Comparison of ENCODE assay signal across 29 cellular contexts in the genomic region with DNA sequence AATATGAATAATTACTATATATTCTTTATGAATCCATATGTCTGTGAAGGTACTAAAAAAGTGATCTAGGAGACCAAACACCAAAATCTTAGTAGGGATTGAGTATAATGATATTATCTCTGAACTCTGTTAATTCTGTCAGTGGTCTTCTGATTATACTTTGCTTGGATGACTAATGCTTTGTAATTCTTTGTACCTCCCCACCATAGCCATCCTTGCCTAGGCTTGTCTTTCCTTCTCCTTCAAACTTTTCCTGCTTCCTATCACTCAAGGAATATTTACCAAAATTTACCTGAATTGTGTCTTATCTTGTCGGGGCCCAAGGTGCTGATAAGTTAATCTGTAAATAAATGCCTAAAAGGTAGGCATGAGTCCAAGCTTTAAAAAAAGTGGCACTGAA. TPM values are rescaled to one million over a fixed set of nuclear protein-coding genes. Genes with fewer than 3 reads are reported as not detected.
DNase-seq lines count a peak whose midpoint lies in the region; ATAC-seq, FAIRE-seq and TF ChIP-seq lines count a peak whose summit lies in the region.
"Had no signal": no experiment of that assay in that cellular context is flagged by ENCODE, and none has a peak within 500 bp of the region (broad histone marks: within the 10 kb centered on the region; RNA-seq: fewer than 3 reads in every experiment).

No MANE protein-coding gene starts in this region.

- H3K36me3 ChIP-seq in cardiac muscle cell (no peaks in the 10 kb centered on the region), H1 (ENCODE audit: control insufficient read depth in 2 of 4, insufficient read depth in 4 of 4, low read length in 3 of 4) (no peaks in the 10 kb centered on the region), mesodermal cell (ENCODE audit: control insufficient read depth, insufficient read depth, low read length) (no peaks in the 10 kb centered on the region)
- H3K36me3 ChIP-seq: gastrocnemius medialis, thyroid gland had no signal

- no peak for DNase-seq in cardiac muscle cell (ENCODE audit: low read depth in 1 of 2, low spot score in 1 of 2)
- DNase-seq in Right ventricle myocardium inferior (ENCODE audit: missing footprints), result no peak
- DNase-seq in H1 (ENCODE audit: low read depth in 1 of 2, low spot score in 2 of 2), result no peak
- DNase-seq in NAMALWA (ENCODE audit: low spot score), result no peak
- no peak for DNase-seq in G401 (ENCODE audit: low spot score)
- no peak for DNase-seq in central memory CD4-positive, alpha-beta T cell
- DNase-seq: activated B cell treated with CpG ODN at 0.5 μM for 24 hours; activated CD4-positive, alpha-beta T cell treated with anti-CD3 and anti-CD28 coated beads, Interleukin-2, amount 50 U/mL, for 48 hours; activated effector memory CD4-positive, alpha-beta T cell treated with anti-CD3 and anti-CD28 coated beads, Interleukin-2, amount 50 U/mL, for 16 hours; activated naive CD8-positive, alpha-beta T cell treated with anti-CD3 and anti-CD28 coated beads, Interleukin-2, amount 50 U/mL, for 24 hours; AML-193; CD8-positive, alpha-beta memory T cell; erythroblast; gastrocnemius medialis; GF-D8; kidney; naive B cell; NCI-H1417 treated with DMSO at 0.1 percent for 48 hours; NCI-H526; stimulated activated CD4-positive, alpha-beta T cell treated with anti-CD3 and anti-CD28 coated beads, Interleukin-12 subunit alpha, Interleukin-12 subunit beta, amount 100 ng/mL, for 4 hours; stimulated activated CD4-positive, alpha-beta T cell treated with anti-CD3 and anti-CD28 coated beads, Interleukin-4, amount 100 ng/mL, for 4 hours; stimulated activated naive CD8-positive, alpha-beta T cell treated with anti-CD3 and anti-CD28 coated beads, Interleukin-15, Interleukin-2, amounts not matched to agents 100 U/mL and 50 U/mL, for 24 hours; T-helper 9 cell; thyroid gland had no signal

- H4K5ac ChIP-seq in H1 (ENCODE audit: insufficient read length, low read depth, low read length), result peak overlapping the region; percentile 72

- TF ChIP-seq EP300 in H1 (IDR thresholded peaks at IDR 0.05; ENCODE audit: borderline replicate concordance in 1 of 2, low read depth in 2 of 2, low read length in 2 of 2), result no peak

- 83% methylated on average over 1 of the region's 1 CpG; no CpG with 5 or more reads in 1 of the 2 experiments for WGBS in H1 (ENCODE audit: extremely low coverage in 1 of 2, insufficient coverage in 1 of 2, insufficient read length in 1 of 2, insufficient replicate concordance in 2 of 2, low coverage in 1 of 2, low lambda C conversion rate in 2 of 2, missing lambda C conversion rate in 1 of 2), 2 experiments
- WGBS in mesodermal cell (ENCODE audit: insufficient coverage in 2 of 2), 2 experiments, result 100% methylated on average over 1 of the region's 1 CpG; no CpG with 5 or more reads in 1 of the 2 experiments

- CTCF ChIA-PET in H1 (lab: Charles Lee; ENCODE audit: partially characterized antibody), result interaction anchor here (1.0 to 1.4 kb wide), 5 partner anchors 12 to 71 kb away, joined by 3 to 4 read pairs (median 3); no protein-coding TSS in a partner anchor

- no peak overlapping the region; the same call in 1 of the 2 replicates for H2BK12ac ChIP-seq in H1 (ENCODE audit: low read depth, low read length)

- no peak overlapping the region for H2BK120ac ChIP-seq in H1 (replicated peaks; ENCODE audit: low read depth, low read length)

- no peak overlapping the region for H2AFZ ChIP-seq in H1 (ENCODE audit: low read length)

- ATAC-seq in Right ventricle myocardium inferior (no peak), esophagus mucosa (no peak)
- ATAC-seq: activated naive CD8-positive, alpha-beta T cell treated with anti-CD3 and anti-CD28 coated beads, Interleukin-2, amount 50 U/mL, for 24 hours; gastrocnemius medialis; HepG2; stimulated activated naive CD8-positive, alpha-beta T cell treated with anti-CD3 and anti-CD28 coated beads, Interleukin-15, Interleukin-2, amounts not matched to agents 100 U/mL and 50 U/mL, for 24 hours had no signal

- no peak for TF ChIP-seq RAD21 in H1 (IDR thresholded peaks at IDR 0.05 in 1 of 2, conservative IDR thresholded peaks at IDR 0.05 in 1 of 2; ENCODE audit: low read depth in 2 of 2, low read length in 2 of 2)

- no peaks in the 10 kb centered on the region for H3K23me2 ChIP-seq in H1 (ENCODE audit: low read depth, low read length)

- H3K27me3 ChIP-seq in cardiac muscle cell (no peaks in the 10 kb centered on the region), H1 (replicated peaks in 1 of 4; ENCODE audit: control insufficient read depth in 3 of 4, extremely low read depth in 1 of 4, insufficient read depth in 3 of 4, low read length in 3 of 4) (no peaks in the 10 kb centered on the region)
- H3K27me3 ChIP-seq: gastrocnemius medialis, thyroid gland had no signal

- H3K79me2 ChIP-seq in H1 (ENCODE audit: control insufficient read depth in 1 of 2, insufficient read depth in 2 of 2, low read length in 2 of 2), result peaks cover 0 to 28% of the 10 kb centered on the region in 2 experiments; a peak in 2 of 4 replicates

- H2BK5ac ChIP-seq in H1 (ENCODE audit: low read depth, low read length), result peak overlapping the region; percentile 36; the same call in 1 of the 2 replicates

- peak overlapping the region; percentile 59 to 60; a peak in 3 of 4 replicates for H3K4me2 ChIP-seq in H1 (ENCODE audit: insufficient read depth in 1 of 2, low read depth in 2 of 2, low read length in 2 of 2)

- no peak overlapping the region; the same call in 1 of the 2 replicates for H3K18ac ChIP-seq in H1 (ENCODE audit: extremely low read depth, low read length)

- H2BK15ac ChIP-seq in H1 (ENCODE audit: low read length), result no peak overlapping the region

- H3K14ac ChIP-seq in H1 (ENCODE audit: insufficient read length), result no peak overlapping the region

- H3K4me3 ChIP-seq in cardiac muscle cell (peak overlapping the region; percentile 2), H1 (ENCODE audit: extremely low read depth in 1 of 4, insufficient read depth in 2 of 4, low read depth in 3 of 4, low read length in 4 of 4) (peak overlapping the region in 1 of 4 experiments; percentile 54; a peak in 1 of 8 replicates), mesodermal cell (ENCODE audit: extremely low read depth, insufficient read depth, low read length, poor library complexity, severe bottlenecking) (peak overlapping the region; percentile 65)
- H3K4me3 ChIP-seq: lung, SK-N-MC, thyroid gland had no signal

- no peaks in the 10 kb centered on the region for H4K20me1 ChIP-seq in H1 (replicated peaks in 1 of 2; ENCODE audit: control insufficient read depth in 1 of 2, insufficient read depth in 2 of 2, low read length in 2 of 2)

- intact Hi-C loops in Right ventricle myocardium inferior (cut with DNase I), result no loop called here

- H3K23ac ChIP-seq in H1 (ENCODE audit: insufficient read length), result no peak overlapping the region

- H3K56ac ChIP-seq in H1 (replicated peaks; ENCODE audit: insufficient read length, low read depth, low read length), result no peak overlapping the region

- no peak for TF ChIP-seq POLR2A in H1 (IDR thresholded peaks at IDR 0.05; ENCODE audit: control extremely low read depth in 1 of 2, low read depth in 2 of 2, low read length in 2 of 2)

- no peaks in the 10 kb centered on the region for H3K79me1 ChIP-seq in H1 (ENCODE audit: low read depth, low read length)

- H3K4me1 ChIP-seq in cardiac muscle cell (ENCODE audit: low read depth) (peaks cover 40% of the 10 kb centered on the region), H1 (replicated peaks in 1 of 4; ENCODE audit: control insufficient read depth in 3 of 4, insufficient read depth in 4 of 4, low read length in 3 of 4) (peaks cover 0 to 8% (median 3%) of the 10 kb centered on the region in 4 experiments; a peak in 4 of 7 replicates), mesodermal cell (ENCODE audit: control insufficient read depth, insufficient read depth, low read length, poor library complexity, severe bottlenecking) (peaks cover 19% of the 10 kb centered on the region)
- H3K4me1 ChIP-seq: gastrocnemius medialis, thyroid gland had no signal

- POLR2A ChIA-PET in H1 (lab: Charles Lee; ENCODE audit: partially characterized antibody), result interaction anchor here (0.7 to 2.9 kb wide), 10 partner anchors 11 to 571 kb away, joined by 3 to 17 read pairs (median 4); partner anchors contain the start of gene NUF2

- H4K91ac ChIP-seq in H1 (replicated peaks; ENCODE audit: insufficient read length, low read length), result no peak overlapping the region

- H3K9me3 ChIP-seq in cardiac muscle cell (ENCODE audit: low read depth), result no peaks in the 10 kb centered on the region
- no peaks in the 10 kb centered on the region for H3K9me3 ChIP-seq in H1 (ENCODE audit: insufficient read depth in 2 of 2, low read depth in 1 of 2, low read length in 1 of 2)
- H3K9me3 ChIP-seq in mesodermal cell (ENCODE audit: control insufficient read depth, low read length), result no peaks in the 10 kb centered on the region
- H3K9me3 ChIP-seq: gastrocnemius medialis, thyroid gland had no signal

- no peak overlapping the region for H3K4ac ChIP-seq in H1 (replicated peaks; ENCODE audit: insufficient read length, low read depth, low read length)

- H2BK20ac ChIP-seq in H1 (ENCODE audit: low read length), result 0 out of 2 replicates have a peak overlapping the region, but pooled peaks have one; percentile 63

- TF ChIP-seq CTCF in cardiac muscle cell (IDR thresholded peaks at IDR 0.05; ENCODE audit: low read depth, low read length) (no peak), H1 (IDR thresholded peaks at IDR 0.05; ENCODE audit: control extremely low read depth in 1 of 3, insufficient read depth in 1 of 3, low read depth in 1 of 3, low read length in 3 of 3) (no peak)

- FAIRE-seq in H1 (lab: Jason Lieb, UNC), result no peak
- FAIRE-seq: HepG2, kidney had no signal

- no peak overlapping the region for H2AK5ac ChIP-seq in H1 (ENCODE audit: low read depth, low read length)

- H3K9ac ChIP-seq in H1 (replicated peaks in 1 of 4; ENCODE audit: extremely low read depth in 1 of 4, low read depth in 3 of 4, low read length in 3 of 4), result no peak overlapping the region; a peak in 1 of 7 replicates

- H4K8ac ChIP-seq in H1 (ENCODE audit: extremely low read depth, insufficient read depth, low read length), result no peak overlapping the region

- peak overlapping the region; percentile 98 for H3K27ac ChIP-seq in cardiac muscle cell
- peak overlapping the region; percentile 71; the same call in 1 of the 2 replicates for H3K27ac ChIP-seq in H1 (ENCODE audit: low read depth, low read length)
- H3K27ac ChIP-seq in mesodermal cell (ENCODE audit: low read depth, low read length, severe bottlenecking), result peak overlapping the region; percentile 98
- H3K27ac ChIP-seq: gastrocnemius medialis, SK-N-MC, thyroid gland had no signal

- in situ Hi-C loops in G401 (cut with HindIII; ENCODE audit: low sequenced_read_pairs), result no loop called here

RNA-seq across cellular contexts. Expression of gene RGS5, which starts 0.8 kb away (rescaled TPM):
- total RNA-seq in cardiac muscle cell (245 and 361 TPM in 2 replicates), Right ventricle myocardium inferior (246 TPM), esophagus mucosa (28.3 TPM)
- polyA plus RNA-seq in cardiac muscle cell (178 and 224 TPM in 2 replicates), H1 (2011; rRNA removed) (53.3 and 75.5 TPM in 2 replicates)
- total RNA-seq in H1 (2021; fragmentation: NEBNext Ultra II Directional; extraction: Animal tissue kit (Norgen Biotek cat#: 25700)), result 96.3 and 103 TPM in 2 replicates
- polyA plus RNA-seq in H1 (2011; cell fraction: cytosol; rRNA removed), result 63.3 TPM
- 34.7 TPM for polyA plus RNA-seq in H1 (2011; cell fraction: nucleus; rRNA removed)
- 54.0 to 98.1 TPM (median 75.5 TPM) in 4 replicates for polyA plus RNA-seq in H1 (2012, experiment 1 of 2)
- 6.8 TPM for polyA plus RNA-seq in H1 (2012, experiment 2 of 2)
- polyA plus RNA-seq in H1 (2013, experiment 1 of 2), result 47.7 TPM
- 51.0 TPM for polyA plus RNA-seq in H1 (2013, experiment 2 of 2)
- polyA minus RNA-seq in H1 (2011; rRNA and poly(A)+ RNA removed), result 108 and 153 TPM in 2 replicates
- polyA minus RNA-seq in H1 (2011; cell fraction: cytosol; rRNA and poly(A)+ RNA removed), result 32.1 TPM
- polyA minus RNA-seq in H1 (2011; cell fraction: nucleus; rRNA and poly(A)+ RNA removed), result 52.7 TPM
- 851 TPM for polyA plus RNA-seq in mesodermal cell (2013, experiment 1 of 2)
- polyA plus RNA-seq in mesodermal cell (2013, experiment 2 of 2), result 781 TPM
- total RNA-seq in G401 (2014; rRNA removed; shearing (Covaris generic)), result 2.4 and 4.1 TPM in 2 replicates
